ENCODE assay signal across 8 cellular contexts in the genomic region with DNA sequence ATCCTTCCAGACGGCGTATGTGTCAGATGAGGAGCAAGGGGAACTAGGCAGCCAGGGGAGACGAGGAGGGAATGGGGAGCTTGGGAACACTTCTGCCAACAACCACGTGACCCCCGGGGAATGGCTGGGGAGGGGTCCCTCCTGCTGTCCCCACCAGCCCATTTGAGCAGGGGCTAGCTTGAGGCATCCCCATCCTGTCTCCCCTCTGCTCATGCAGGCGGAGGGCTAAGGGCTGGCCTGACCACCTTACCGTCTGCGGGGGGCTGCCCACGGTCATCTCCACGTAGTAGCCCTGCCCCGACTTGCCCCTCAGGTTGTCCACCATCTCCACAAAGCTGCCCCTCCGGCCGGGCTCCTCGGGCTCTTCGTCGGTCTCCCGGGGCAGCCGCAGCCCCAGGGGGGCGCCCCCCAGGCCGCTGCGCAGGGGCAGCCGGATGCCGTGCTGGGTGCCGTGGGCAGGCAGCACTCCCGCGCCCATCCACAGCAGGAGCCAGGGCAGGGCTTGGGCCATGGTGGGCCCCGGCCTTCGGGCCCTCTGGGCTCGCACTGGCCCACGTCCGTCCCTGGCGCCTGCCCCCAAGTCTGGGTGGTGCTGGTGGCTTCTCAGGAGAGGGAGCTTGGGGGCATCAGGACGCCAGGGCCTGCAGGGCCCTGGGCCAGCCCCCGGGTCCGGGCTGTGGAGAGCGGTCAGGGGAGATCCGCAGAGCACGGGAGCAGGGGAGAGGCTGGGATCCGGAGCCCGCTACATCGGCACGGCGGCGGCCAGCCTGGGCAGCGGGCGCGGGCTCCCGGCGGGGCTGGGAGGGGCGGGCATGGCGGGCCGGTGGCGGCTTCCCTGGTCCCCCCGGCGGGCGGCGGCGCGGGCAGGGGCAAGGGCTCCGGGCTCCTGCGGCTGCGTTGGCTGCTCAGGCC. TPM values are rescaled to one million over a fixed set of nuclear protein-coding genes. Genes with fewer than 3 reads are reported as not detected.
DNase-seq lines count a peak whose midpoint lies in the region; ATAC-seq and TF ChIP-seq lines count a peak whose summit lies in the region.

No MANE protein-coding gene starts in this region.

- peak overlapping the region; percentile 54 for H3K9ac ChIP-seq in PC-3 (ENCODE audit: low read length)

- BruUV-seq in Caco-2 (replicated peaks; lab: Mats Ljungman, UMichigan) (no TSS peak), PC-3 (replicated peaks; lab: Mats Ljungman, UMichigan) (no TSS peak)

- H3K4me2 ChIP-seq in PC-3 (ENCODE audit: low read length): peak overlapping the region; percentile 98

- H3K36me3 Mint-ChIP-seq in Caco-2 (ENCODE audit: insufficient read depth, unreplicated experiment): peaks cover 5% of the 10 kb centered on the region
- peaks cover 2% of the 10 kb centered on the region for H3K36me3 Mint-ChIP-seq in central memory CD8-positive, alpha-beta T cell (ENCODE audit: insufficient read depth)
- H3K36me3 Mint-ChIP-seq in memory B cell: no peaks in the 10 kb centered on the region

- ATAC-seq in PC-3 (peak; percentile 55), memory B cell (ENCODE audit: low read depth) (peak; percentile 56), GM21723 (IDR thresholded peaks at IDR 0.05; ENCODE audit: unreplicated experiment) (no peak)
- peak; percentile 64 for ATAC-seq in central memory CD8-positive, alpha-beta T cell (replicated peaks; ENCODE audit: extremely low read depth, poor library complexity, severe bottlenecking)

- H3K27me3 Mint-ChIP-seq in Caco-2 (ENCODE audit: insufficient read depth, unreplicated experiment): no peaks in the 10 kb centered on the region
- H3K27me3 Mint-ChIP-seq in central memory CD8-positive, alpha-beta T cell: peaks cover 57% of the 10 kb centered on the region
- H3K27me3 Mint-ChIP-seq in memory B cell: peaks cover 22% of the 10 kb centered on the region

- H3K79me2 ChIP-seq in PC-3 (ENCODE audit: low read length): no peaks in the 10 kb centered on the region

- no peak for TF ChIP-seq CTCF in Caco-2 (IDR thresholded peaks at IDR 0.05; ENCODE audit: insufficient read depth in 1 of 2, low read depth in 1 of 2, low read length in 1 of 2, severe bottlenecking in 1 of 2, unreplicated experiment in 1 of 2)
- no peak for TF ChIP-seq CTCF in PC-3 (conservative IDR thresholded peaks at IDR 0.05; ENCODE audit: low read depth, low read length)

- H3F3A ChIP-seq in PC-3 (ENCODE audit: low read length, unreplicated experiment): no peaks in the 10 kb centered on the region

- no peaks in the 10 kb centered on the region for H3K36me3 ChIP-seq in Caco-2 (ENCODE audit: control insufficient read depth, insufficient read depth, low read length)
- no peaks in the 10 kb centered on the region for H3K36me3 ChIP-seq in PC-3 (ENCODE audit: low read depth, low read length)
- H3K36me3 ChIP-seq in thymus (ENCODE audit: control insufficient read depth, insufficient read depth): no peaks in the 10 kb centered on the region

- CTCF ChIA-PET in Caco-2 (lab: Charles Lee): interaction anchor here (0.8 to 1.8 kb wide), 2 partner anchors 12 to 502 kb away, joined by 4 to 6 read pairs; a partner anchor contains a TSS
- CTCF ChIA-PET in PC-3 (lab: Charles Lee): interaction anchor here (1.1 kb wide), 1 partner anchor 11 kb away, joined by 3 read pairs; no protein-coding TSS in a partner anchor

- POLR2A ChIA-PET in Caco-2 (lab: Charles Lee) (interaction anchor here (0.7 kb wide), 1 partner anchor 12 kb away, joined by 8 read pairs; a partner anchor contains a TSS), PC-3 (lab: Charles Lee; ENCODE audit: unreplicated experiment) (interaction anchor here (1.7 kb wide), 1 partner anchor 12 kb away, joined by 4 read pairs; a partner anchor contains a TSS)

- H3K27me3 ChIP-seq in Caco-2 (replicated peaks; ENCODE audit: control insufficient read depth, insufficient read depth, low read length) (no peaks in the 10 kb centered on the region), PC-3 (ENCODE audit: low read length) (no peaks in the 10 kb centered on the region), thymus (ENCODE audit: control insufficient read depth, insufficient read depth) (peaks cover 4% of the 10 kb centered on the region)

- H3K4me3 ChIP-seq in Caco-2 (ENCODE audit: low read depth, low read length) (peak overlapping the region; percentile 70), PC-3 (ENCODE audit: low read length) (peak overlapping the region; percentile 85), thymus (ENCODE audit: low read length) (peak overlapping the region; percentile 58)

- H3K4me3 Mint-ChIP-seq in Caco-2 (ENCODE audit: unreplicated experiment) (peak overlapping the region; percentile 74), memory B cell (peak overlapping the region; percentile 64)
- peak overlapping the region; percentile 62 for H3K4me3 Mint-ChIP-seq in central memory CD8-positive, alpha-beta T cell

- WGBS in thymus: 2% methylated on average over 62 of the region's 62 CpGs

- H3K27ac Mint-ChIP-seq in Caco-2 (ENCODE audit: unreplicated experiment) (no peak overlapping the region), memory B cell (no peak overlapping the region)
- no peak overlapping the region for H3K27ac Mint-ChIP-seq in central memory CD8-positive, alpha-beta T cell (ENCODE audit: low read depth)

- H3K27ac ChIP-seq in PC-3 (ENCODE audit: low read length) (no peak overlapping the region), thymus (ENCODE audit: low read depth) (peak overlapping the region; percentile 27)

- intact Hi-C loops in Caco-2 (cut with micrococcal nuclease; ENCODE audit: unreplicated experiment): loop anchor here (1.0 to 2.0 kb wide), 3 partner anchors 12 to 83 kb away; a partner anchor contains a TSS
- intact Hi-C loops in PC-3 (cut with micrococcal nuclease): loop anchor here (1.0 kb wide), 3 partner anchors 34 to 82 kb away; no protein-coding TSS in a partner anchor

- H3K9me3 Mint-ChIP-seq in Caco-2 (ENCODE audit: unreplicated experiment) (no peaks in the 10 kb centered on the region), memory B cell (no peaks in the 10 kb centered on the region)
- no peaks in the 10 kb centered on the region for H3K9me3 Mint-ChIP-seq in central memory CD8-positive, alpha-beta T cell

- H3K4me1 Mint-ChIP-seq in Caco-2 (ENCODE audit: low read depth, unreplicated experiment) (peaks cover 7% of the 10 kb centered on the region), memory B cell (peaks cover 3% of the 10 kb centered on the region)
- peaks cover 12% of the 10 kb centered on the region for H3K4me1 Mint-ChIP-seq in central memory CD8-positive, alpha-beta T cell

- DNase-seq in Caco-2: peak in 1 of 2 experiments; percentile 32
- no peak for DNase-seq in PC-3
- DNase-seq in central memory CD8-positive, alpha-beta T cell (ENCODE audit: low spot score in 2 of 2): no peak
- peak in 1 of 2 donors; percentile 42 for DNase-seq in memory B cell (ENCODE audit: low spot score in 2 of 2)
- DNase-seq in NCI-H510A (lab: John Stamatoyannopoulos, UW): no peak
- no peak for DNase-seq in hippocampal formation (lab: John Stamatoyannopoulos, UW)

- H3K9me3 ChIP-seq in Caco-2 (no peaks in the 10 kb centered on the region), PC-3 (ENCODE audit: low read length) (no peaks in the 10 kb centered on the region), thymus (ENCODE audit: control insufficient read depth) (no peaks in the 10 kb centered on the region)

- peak overlapping the region; percentile 100 for H2AFZ ChIP-seq in PC-3 (ENCODE audit: low read length)

- H3K9me2 ChIP-seq in PC-3 (replicated peaks; ENCODE audit: low read length): no peaks in the 10 kb centered on the region

- H4K20me1 ChIP-seq in PC-3 (ENCODE audit: low read length): no peaks in the 10 kb centered on the region

- H3K4me1 ChIP-seq in Caco-2 (peaks cover 7% of the 10 kb centered on the region), PC-3 (ENCODE audit: insufficient read depth, low read length) (peaks cover 20% of the 10 kb centered on the region), thymus (ENCODE audit: control insufficient read depth, insufficient read depth, low read length) (peaks cover 9% of the 10 kb centered on the region)

RNA-seq across cellular contexts. Expression of a gene that starts 0.5 kb away (rescaled TPM):
- total RNA-seq in Caco-2 (2022) (11.0 and 11.2 TPM in 2 replicates), PC-3 (2014; rRNA removed) (16.8 and 27.7 TPM in 2 replicates)
- polyA plus RNA-seq in thymus: 4.9 TPM

RNA-seq across cellular contexts. Expression of a gene that starts 12.1 kb away (rescaled TPM):
- 48.9 and 50.0 TPM in 2 replicates for total RNA-seq in Caco-2 (2022)
- 43.7 and 51.1 TPM in 2 replicates for total RNA-seq in PC-3 (2014; rRNA removed)
- 24.8 TPM for polyA plus RNA-seq in thymus

RNA-seq across cellular contexts. Expression of a gene that starts 24.4 kb away (rescaled TPM):
- 18.8 TPM in 2 replicates for total RNA-seq in Caco-2 (2022)
- 3.6 and 3.7 TPM in 2 replicates for total RNA-seq in PC-3 (2014; rRNA removed)
- polyA plus RNA-seq in thymus: 6.7 TPM
